1 cellular context compared by ENCODE assay signal in genomic region chr20:52192296-52193007, GRCh38.
A peak's percentile ranks its signal among the peaks of the same experiment; 100 is the strongest.
TF ChIP-seq lines count a peak whose summit lies in the region.

No MANE protein-coding gene starts in this region.

TF ChIP-seq in K562, 482 proteins besides CTCF, POLR2A, EP300 and RAD21 (continued from another document):
- peak; percentile 26; the same call in 1 of the 2 replicates for TF ChIP-seq MGA (IDR thresholded peaks at IDR 0.05)
- TF ChIP-seq ZNF12 (CRISPR knock-in tag; IDR thresholded peaks at IDR 0.05), result 0 out of 2 replicates have a peak, but pooled peaks have one; percentile 5
- TF ChIP-seq TAF7 (tag; IDR thresholded peaks at IDR 0.05), result 0 out of 2 replicates have a peak, but pooled peaks have one; percentile 4
- TF ChIP-seq ZC3H4 (CRISPR knock-in tag; IDR thresholded peaks at IDR 0.05; ENCODE audit: borderline replicate concordance), result no peak
- no peak for TF ChIP-seq MBD2 (IDR thresholded peaks at IDR 0.05; ENCODE audit: borderline replicate concordance, low read depth)
- no peak for TF ChIP-seq BRD4 (IDR thresholded peaks at IDR 0.05)
- TF ChIP-seq SMARCA4 (IDR thresholded peaks at IDR 0.05), result peak; percentile 17; the same call in 1 of the 2 replicates
- no peak; the same call in 1 of the 2 replicates for TF ChIP-seq ARID1B (IDR thresholded peaks at IDR 0.05)
